ENCODE assay signal across 11 cellular contexts in the genomic region with DNA sequence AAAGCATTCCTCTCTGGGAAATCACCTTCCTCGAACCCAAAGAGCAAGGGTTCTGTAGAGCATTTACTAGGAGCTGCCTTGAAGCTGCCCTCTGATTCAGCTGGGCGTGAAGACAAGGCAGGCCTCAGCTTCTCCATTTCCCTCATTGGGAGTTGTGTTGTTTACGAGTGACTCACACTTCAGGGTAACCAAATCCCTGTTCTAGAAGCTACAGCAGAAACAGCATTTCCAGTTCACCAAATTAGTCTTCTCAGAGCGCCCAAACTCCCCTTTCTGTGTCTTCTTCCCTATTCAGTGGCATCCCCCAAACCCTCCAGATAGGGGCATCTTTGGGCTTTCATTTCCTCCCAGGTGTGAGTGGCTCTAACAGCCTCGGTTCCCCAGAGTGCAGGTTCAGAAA. TPM values are rescaled to one million over a fixed set of nuclear protein-coding genes. Genes with fewer than 3 reads are reported as not detected.
DNase-seq lines count a peak whose midpoint lies in the region; ATAC-seq and TF ChIP-seq lines count a peak whose summit lies in the region.
"Had no signal": no experiment of that assay in that cellular context is flagged by ENCODE, and none has a peak within 500 bp of the region (broad histone marks: within the 10 kb centered on the region; RNA-seq: fewer than 3 reads in every experiment).

No MANE protein-coding gene starts in this region.

- no peaks in the 10 kb centered on the region for H3K27me3 ChIP-seq in MG63
- peaks cover 9% of the 10 kb centered on the region for H3K27me3 ChIP-seq in osteoblast (ENCODE audit: insufficient read depth, low read length)

- H3K4me1 ChIP-seq in osteoblast (ENCODE audit: insufficient read depth, low read length), result no peaks in the 10 kb centered on the region

- DNase-seq in ELR (ENCODE audit: low read depth) (peak; percentile 63), MG63 (peak; percentile 29), osteoblast (ENCODE audit: insufficient read length, low spot score, missing footprints) (peak; percentile 93), HUDEP-2 (lab: John Stamatoyannopoulos, UW; ENCODE audit: unreplicated experiment in 76 of 76) (no peak), islet precursor cell (no peak)
- DNase-seq: activated T-cell treated with anti-CD3 and anti-CD28 coated beads, Interleukin-2, amount 50 U/mL, for 4 hours had no signal

- TF ChIP-seq CTCF in osteoblast (IDR thresholded peaks at IDR 0.05; ENCODE audit: extremely low read depth, low read depth, low read length), result no peak

- H3K4me3 ChIP-seq in MG63 (no peak overlapping the region), osteoblast (ENCODE audit: insufficient read depth, low read length) (no peak overlapping the region)

- no peak overlapping the region for H3K4me2 ChIP-seq in osteoblast (ENCODE audit: insufficient read depth, low read length)

- no peak overlapping the region for H2AFZ ChIP-seq in osteoblast (ENCODE audit: low read length)

- no peak overlapping the region for H3K27ac ChIP-seq in osteoblast (ENCODE audit: low read depth, low read length)

- H3K36me3 ChIP-seq in MG63, result no peaks in the 10 kb centered on the region
- H3K36me3 ChIP-seq in osteoblast (ENCODE audit: insufficient read depth, low read length), result no peaks in the 10 kb centered on the region

- ATAC-seq in esophagus mucosa (peak; percentile 81), GM21423 (IDR thresholded peaks at IDR 0.05; ENCODE audit: unreplicated experiment) (no peak)
- no peak for ATAC-seq in activated CD4-positive, CD25-positive, alpha-beta regulatory T cell treated with anti-CD3 and anti-CD28 coated beads, Interleukin-2, amount 50 U/mL, for 24 hours

- H3K9me3 ChIP-seq in MG63, result no peaks in the 10 kb centered on the region
- no peaks in the 10 kb centered on the region for H3K9me3 ChIP-seq in osteoblast (ENCODE audit: low read depth, low read length)

- H3K79me2 ChIP-seq in osteoblast (ENCODE audit: insufficient read depth, low read length), result no peaks in the 10 kb centered on the region

- no peaks in the 10 kb centered on the region for H4K20me1 ChIP-seq in osteoblast (ENCODE audit: insufficient read depth, low read length)

RNA-seq across cellular contexts. Expression of a gene that starts 0.9 kb away (rescaled TPM):
- total RNA-seq in MG63 (2014; rRNA removed; shearing (Covaris generic); ENCODE audit: low replicate concordance), result not detected in 2 replicates
- total RNA-seq in esophagus mucosa, result 0.36 TPM
- total RNA-seq in osteoblast, result not detected in 2 replicates

RNA-seq across cellular contexts. Expression of a gene that starts 41.8 kb away (rescaled TPM):
- not detected in 2 replicates for total RNA-seq in MG63 (2014; rRNA removed; shearing (Covaris generic); ENCODE audit: low replicate concordance)
- 1.6 TPM for total RNA-seq in esophagus mucosa
- total RNA-seq in osteoblast, result not detected in 2 replicates
- total RNA-seq: H7, neural crest cell had no signal

Comparison
In these comparisons a context has a peak if more than half of its experiments do, and no peak if none do; other contexts are left out.
1. DNase-seq: peak in ELR (single experiment), MG63 (single experiment) and osteoblast (single experiment); none in HUDEP-2 (0 of 76) and islet precursor cell (single experiment).